15 cellular contexts compared by ENCODE assay signal in the genomic region with DNA sequence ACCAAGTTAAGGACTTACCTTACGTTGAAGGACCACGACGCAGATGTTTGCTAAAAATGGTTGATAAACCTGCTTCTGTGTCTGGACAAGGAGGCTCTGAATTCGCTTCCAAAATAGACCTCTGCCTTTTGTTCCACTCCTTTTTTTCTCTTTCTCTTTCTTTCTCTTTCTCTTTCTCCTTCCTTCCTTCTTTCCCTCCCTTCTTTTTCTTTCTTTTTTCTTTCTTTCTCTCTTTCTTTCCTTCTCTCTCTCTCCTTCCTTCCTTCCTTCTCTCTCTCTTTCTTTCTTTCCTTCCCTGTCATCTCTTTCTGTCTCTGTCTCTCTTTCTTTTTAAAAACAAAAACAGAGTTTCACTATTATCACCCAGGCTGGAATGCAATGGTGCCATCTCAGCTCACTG.
DNase-seq lines count a peak whose midpoint lies in the region; ATAC-seq and TF ChIP-seq lines count a peak whose summit lies in the region.
"Had no signal": no experiment of that assay in that cellular context is flagged by ENCODE, and none has a peak within 500 bp of the region (broad histone marks: within the 10 kb centered on the region; RNA-seq: fewer than 3 reads in every experiment).

No MANE protein-coding gene starts in this region.

- H3K27me3 ChIP-seq in PC-3 (ENCODE audit: low read length) (no peaks in the 10 kb centered on the region), uterus (no peaks in the 10 kb centered on the region)
- H3K27me3 ChIP-seq: BLaER1 treated with 17β-estradiol and CSF1 and Interleukin-3, amounts not matched to agents 10 nM and 100 nM had no signal

- no peaks in the 10 kb centered on the region for H3K79me2 ChIP-seq in PC-3 (ENCODE audit: low read length)

- ATAC-seq in PC-3 (no peak), GM21619 (IDR thresholded peaks at IDR 0.05; ENCODE audit: unreplicated experiment) (no peak)
- ATAC-seq: CD8-positive, alpha-beta T cell; Right ventricle myocardium inferior had no signal

- H3F3A ChIP-seq in PC-3 (ENCODE audit: low read length, unreplicated experiment): no peaks in the 10 kb centered on the region

- peak overlapping the region; percentile 81 for H3K4me2 ChIP-seq in PC-3 (ENCODE audit: low read length)
- H3K4me2 ChIP-seq: BLaER1 treated with 17β-estradiol and CSF1 and Interleukin-3, amounts not matched to agents 10 nM and 100 nM had no signal

- CTCF ChIA-PET in PC-3 (lab: Charles Lee): no interaction called here

- BruUV-seq in PC-3 (replicated peaks; lab: Mats Ljungman, UMichigan): no TSS peak

- peaks cover 48% of the 10 kb centered on the region for H3K4me1 ChIP-seq in PC-3 (ENCODE audit: insufficient read depth, low read length)
- no peaks in the 10 kb centered on the region for H3K4me1 ChIP-seq in uterus

- no peaks in the 10 kb centered on the region for H3K9me3 Mint-ChIP-seq in activated CD4-positive, alpha-beta T cell treated with anti-CD3 and anti-CD28 coated beads, Interleukin-2, amount 10 ng/mL, durations not matched to agents 24 days and 14 days
- no peaks in the 10 kb centered on the region for H3K9me3 Mint-ChIP-seq in activated T-helper 2 cell treated with anti-CD3 and anti-CD28 coated beads, Interferon-gamma antibody, Interleukin-2, Interleukin-4, amounts not matched to agents 10 μg/mL and 5 μg/mL and 100 μg/mL, durations not matched to agents 14 hours and 24 hours and 36 hours
- H3K9me3 Mint-ChIP-seq: CD8-positive, alpha-beta T cell had no signal

- POLR2A ChIA-PET in PC-3 (lab: Charles Lee; ENCODE audit: unreplicated experiment): no interaction called here

- H3K27ac Mint-ChIP-seq in activated CD4-positive, alpha-beta T cell treated with anti-CD3 and anti-CD28 coated beads, Interleukin-2, amount 10 ng/mL, durations not matched to agents 24 days and 14 days: peak overlapping the region; percentile 27
- peak overlapping the region; percentile 31 for H3K27ac Mint-ChIP-seq in activated T-helper 2 cell treated with anti-CD3 and anti-CD28 coated beads, Interferon-gamma antibody, Interleukin-2, Interleukin-4, amounts not matched to agents 10 μg/mL and 5 μg/mL and 100 μg/mL, durations not matched to agents 14 hours and 24 hours and 36 hours
- H3K27ac Mint-ChIP-seq: CD8-positive, alpha-beta T cell had no signal

- H3K9ac ChIP-seq in PC-3 (ENCODE audit: low read length): peak overlapping the region; percentile 34; the same call in 1 of the 2 replicates
- H3K9ac ChIP-seq: BLaER1 treated with 17β-estradiol and CSF1 and Interleukin-3, amounts not matched to agents 10 nM and 100 nM had no signal

- no peaks in the 10 kb centered on the region for H3K9me2 ChIP-seq in PC-3 (replicated peaks; ENCODE audit: low read length)

- H3K27me3 Mint-ChIP-seq in activated CD4-positive, alpha-beta T cell treated with anti-CD3 and anti-CD28 coated beads, Interleukin-2, amount 10 ng/mL, durations not matched to agents 24 days and 14 days: no peaks in the 10 kb centered on the region
- no peaks in the 10 kb centered on the region for H3K27me3 Mint-ChIP-seq in activated T-helper 2 cell treated with anti-CD3 and anti-CD28 coated beads, Interferon-gamma antibody, Interleukin-2, Interleukin-4, amounts not matched to agents 10 μg/mL and 5 μg/mL and 100 μg/mL, durations not matched to agents 14 hours and 24 hours and 36 hours (ENCODE audit: low read depth)

- H3K4me1 Mint-ChIP-seq in activated CD4-positive, alpha-beta T cell treated with anti-CD3 and anti-CD28 coated beads, Interleukin-2, amount 10 ng/mL, durations not matched to agents 24 days and 14 days: peaks cover 27% of the 10 kb centered on the region
- H3K4me1 Mint-ChIP-seq in activated T-helper 2 cell treated with anti-CD3 and anti-CD28 coated beads, Interferon-gamma antibody, Interleukin-2, Interleukin-4, amounts not matched to agents 10 μg/mL and 5 μg/mL and 100 μg/mL, durations not matched to agents 14 hours and 24 hours and 36 hours (ENCODE audit: low read depth): peaks cover 17% of the 10 kb centered on the region

- intact Hi-C loops in activated CD4-positive, alpha-beta T cell treated with anti-CD3 and anti-CD28 coated beads, Interleukin-2, amount 10 ng/mL, durations not matched to agents 24 days and 14 days (cut with micrococcal nuclease): no loop called here
- intact Hi-C loops in PC-3 (cut with micrococcal nuclease): no loop called here
- intact Hi-C loops in activated T-helper 2 cell treated with anti-CD3 and anti-CD28 coated beads, Interferon-gamma antibody, Interleukin-2, Interleukin-4, amounts not matched to agents 10 μg/mL and 5 μg/mL and 100 μg/mL, durations not matched to agents 14 hours and 24 hours and 36 hours (cut with micrococcal nuclease): no loop called here
- intact Hi-C loops in uterus (cut with DNase I; ENCODE audit: low total_unique reads): no loop called here

- H3K4me3 ChIP-seq in PC-3 (ENCODE audit: low read length) (no peak overlapping the region; the same call in 1 of the 2 replicates), uterus (no peak overlapping the region)
- H3K4me3 ChIP-seq: BLaER1 treated with 17β-estradiol and CSF1 and Interleukin-3, amounts not matched to agents 10 nM and 100 nM had no signal

- TF ChIP-seq CTCF in PC-3 (conservative IDR thresholded peaks at IDR 0.05; ENCODE audit: low read depth, low read length) (no peak), uterus (IDR thresholded peaks at IDR 0.05) (no peak)

- peak overlapping the region; percentile 92 for H3K27ac ChIP-seq in PC-3 (ENCODE audit: low read length)
- H3K27ac ChIP-seq in uterus: peak overlapping the region; percentile 41 to 54
- H3K27ac ChIP-seq: BLaER1 treated with 17β-estradiol and CSF1 and Interleukin-3, amounts not matched to agents 10 nM and 100 nM had no signal

- TF ChIP-seq POLR2A in uterus (IDR thresholded peaks at IDR 0.05): no peak

- no peak overlapping the region for H2AFZ ChIP-seq in PC-3 (ENCODE audit: low read length)

- H3K36me3 ChIP-seq in PC-3 (ENCODE audit: low read depth, low read length) (no peaks in the 10 kb centered on the region), uterus (no peaks in the 10 kb centered on the region)
- H3K36me3 ChIP-seq: BLaER1 treated with 17β-estradiol and CSF1 and Interleukin-3, amounts not matched to agents 10 nM and 100 nM had no signal

- H3K9me3 ChIP-seq in PC-3 (ENCODE audit: low read length): no peaks in the 10 kb centered on the region
- H3K9me3 ChIP-seq in uterus: no peaks in the 10 kb centered on the region
- H3K9me3 ChIP-seq: BLaER1 treated with 17β-estradiol and CSF1 and Interleukin-3, amounts not matched to agents 10 nM and 100 nM had no signal

- DNase-seq in activated CD4-positive, alpha-beta T cell treated with anti-CD3 and anti-CD28 coated beads, Interleukin-2, amount 10 ng/mL, durations not matched to agents 24 days and 14 days: no peak
- DNase-seq in activated CD4-positive, alpha-beta T cell treated with anti-CD3 and anti-CD28 coated beads, Interleukin-2, amount 50 U/mL, for 1 hour: no peak
- no peak for DNase-seq in PC-3
- DNase-seq in activated T-helper 2 cell treated with anti-CD3 and anti-CD28 coated beads, Interferon-gamma antibody, Interleukin-2, Interleukin-4, amounts not matched to agents 10 μg/mL and 5 μg/mL and 100 μg/mL, durations not matched to agents 14 hours and 24 hours and 36 hours (ENCODE audit: low spot score): no peak
- no peak for DNase-seq in uterus
- no peak for DNase-seq in EL
- no peak for DNase-seq in DMS 273 (lab: John Stamatoyannopoulos, UW; ENCODE audit: unreplicated experiment)
- DNase-seq: Calu3; CD8-positive, alpha-beta T cell; KBM-7; MV-4-11; NCI-H1694 treated with DMSO at 0.1 percent for 48 hours had no signal

- no peak overlapping the region for H3K4me3 Mint-ChIP-seq in activated CD4-positive, alpha-beta T cell treated with anti-CD3 and anti-CD28 coated beads, Interleukin-2, amount 10 ng/mL, durations not matched to agents 24 days and 14 days
- H3K4me3 Mint-ChIP-seq in activated T-helper 2 cell treated with anti-CD3 and anti-CD28 coated beads, Interferon-gamma antibody, Interleukin-2, Interleukin-4, amounts not matched to agents 10 μg/mL and 5 μg/mL and 100 μg/mL, durations not matched to agents 14 hours and 24 hours and 36 hours (ENCODE audit: low read depth): no peak overlapping the region
- H3K4me3 Mint-ChIP-seq: CD8-positive, alpha-beta T cell had no signal

- H3K36me3 Mint-ChIP-seq in activated CD4-positive, alpha-beta T cell treated with anti-CD3 and anti-CD28 coated beads, Interleukin-2, amount 10 ng/mL, durations not matched to agents 24 days and 14 days (ENCODE audit: low read depth): peaks cover 2% of the 10 kb centered on the region
- H3K36me3 Mint-ChIP-seq in activated T-helper 2 cell treated with anti-CD3 and anti-CD28 coated beads, Interferon-gamma antibody, Interleukin-2, Interleukin-4, amounts not matched to agents 10 μg/mL and 5 μg/mL and 100 μg/mL, durations not matched to agents 14 hours and 24 hours and 36 hours (ENCODE audit: low read depth): no peaks in the 10 kb centered on the region
- H3K36me3 Mint-ChIP-seq: CD8-positive, alpha-beta T cell had no signal

- H4K20me1 ChIP-seq in PC-3 (ENCODE audit: low read length): no peaks in the 10 kb centered on the region
- H4K20me1 ChIP-seq: BLaER1 treated with 17β-estradiol and CSF1 and Interleukin-3, amounts not matched to agents 10 nM and 100 nM had no signal
